Comparison of ENCODE assay signal across 34 cellular contexts in the genomic region with DNA sequence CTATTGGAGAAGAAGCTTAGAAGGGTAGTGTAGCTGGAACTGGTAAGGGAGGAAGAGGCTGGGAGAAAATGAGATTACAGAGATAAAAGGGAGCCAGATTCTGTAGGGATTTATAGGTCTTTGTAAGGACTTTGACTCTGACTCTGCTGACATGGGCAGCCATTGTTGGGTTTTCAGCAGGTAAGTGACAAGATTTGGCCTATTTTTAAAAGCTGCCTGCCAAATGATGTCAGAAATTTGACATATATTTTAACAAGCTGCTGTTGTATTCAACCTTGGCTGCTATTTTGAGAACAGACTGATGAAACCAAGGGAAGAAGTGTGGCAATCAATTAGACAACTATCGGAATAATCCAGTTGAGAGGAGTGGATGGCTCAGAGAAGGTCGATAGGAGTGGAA.
"Had no signal": no experiment of that assay in that cellular context is flagged by ENCODE, and none has a peak within 500 bp of the region (broad histone marks: within the 10 kb centered on the region; RNA-seq: fewer than 3 reads in every experiment).

No MANE protein-coding gene starts in this region.

- DNase-seq: Karpas-422, Kasumi-1, KG1, MG63, MM.1S, MV-4-11, NCI-H1048, NCI-H1092, NCI-H1092 treated with DMSO at 0.1 percent for 48 hours, NCI-H1105, NCI-H1105 treated with DMSO at 0.1 percent for 48 hours, NCI-H1417, NCI-H1417 treated with DMSO at 0.1 percent for 48 hours, NCI-H1436, NCI-H1436 treated with DMSO at 0.1 percent for 48 hours, NCI-H146, NCI-H1694, NCI-H1694 treated with DMSO at 0.1 percent for 48 hours, NCI-H187, NCI-H187 treated with DMSO at 0.1 percent for 48 hours, NCI-H1930, NCI-H2029 treated with DMSO at 0.1 percent for 48 hours, NCI-H2081, NCI-H2081 treated with DMSO at 0.1 percent for 48 hours, NCI-H2107, NCI-H2171, NCI-H2171 treated with DMSO at 0.1 percent for 48 hours, NCI-H2227 treated with DMSO at 0.1 percent for 48 hours, NCI-H226, NCI-H345, NCI-H446, NCI-H446 treated with DMSO at 0.1 percent for 48 hours, NCI-H510A had no signal

- H3K4me3 ChIP-seq: MG63 had no signal

- H3K27ac ChIP-seq: KMS-11 had no signal
